14 cellular contexts compared by ENCODE assay signal in the genomic region with DNA sequence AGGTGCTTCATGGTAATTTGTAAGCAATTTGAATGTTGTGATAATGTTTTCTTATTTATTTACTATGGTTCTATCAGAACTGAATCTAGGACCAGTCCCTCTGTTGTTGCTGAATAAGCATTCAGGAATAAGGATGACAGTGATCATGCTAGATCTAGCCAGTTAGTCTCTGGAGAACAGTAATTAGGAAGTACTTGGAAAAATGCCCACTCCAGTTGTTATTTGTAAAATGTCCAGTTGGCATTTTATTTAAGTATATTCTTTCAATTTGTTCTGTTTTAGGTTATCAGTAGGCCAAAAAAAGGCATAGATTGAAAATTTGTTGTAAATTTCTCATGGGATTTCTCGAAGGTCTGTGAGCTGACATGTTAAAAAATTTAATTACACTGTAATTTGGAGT.
DNase-seq lines count a peak whose midpoint lies in the region; ATAC-seq and TF ChIP-seq lines count a peak whose summit lies in the region.
"Had no signal": no experiment of that assay in that cellular context is flagged by ENCODE, and none has a peak within 500 bp of the region (broad histone marks: within the 10 kb centered on the region; RNA-seq: fewer than 3 reads in every experiment).

No MANE protein-coding gene starts in this region.

- DNase-seq in NCI-H2171 treated with DMSO at 0.1 percent for 48 hours (lab: John Stamatoyannopoulos, UW) (peak; percentile 40), NCI-H2171 (lab: John Stamatoyannopoulos, UW) (no peak), NCI-H1105 (lab: John Stamatoyannopoulos, UW) (peak; percentile 13), NCI-H446 treated with DMSO at 0.1 percent for 48 hours (lab: John Stamatoyannopoulos, UW) (peak; percentile 94), fibroblast of gingiva (ENCODE audit: low read depth) (peak; percentile 27), left lobe of liver (ENCODE audit: low spot score) (no peak)
- DNase-seq in activated CD8-positive, alpha-beta T cell treated with anti-CD3 and anti-CD28 coated beads for 36 hours = no peak
- DNase-seq: CD8-positive, alpha-beta T cell; NCI-H187; NCI-H524 treated with DMSO at 0.1 percent for 48 hours; NK-92 treated with Interleukin-12 subunit alpha and Interleukin-12 subunit beta, amount 100 ng/mL, for 24 hours had no signal

- H3K27me3 Mint-ChIP-seq in activated CD8-positive, alpha-beta T cell treated with anti-CD3 and anti-CD28 coated beads for 36 hours = no peaks in the 10 kb centered on the region

- peaks cover 2% of the 10 kb centered on the region for H3K4me1 Mint-ChIP-seq in activated CD8-positive, alpha-beta T cell treated with anti-CD3 and anti-CD28 coated beads for 36 hours (ENCODE audit: low read depth)

- no peak for TF ChIP-seq CTCF in activated CD8-positive, alpha-beta T cell treated with anti-CD3 and anti-CD28 coated beads for 36 hours (IDR thresholded peaks at IDR 0.05)

- POLR2A ChIA-PET in activated CD8-positive, alpha-beta T cell treated with anti-CD3 and anti-CD28 coated beads for 36 hours (lab: Charles Lee) = interaction anchor here (0.6 kb wide), 1 partner anchor 21 kb away, joined by 3 read pairs; no protein-coding TSS in a partner anchor

- no peaks in the 10 kb centered on the region for H3K9me3 Mint-ChIP-seq in activated CD8-positive, alpha-beta T cell treated with anti-CD3 and anti-CD28 coated beads for 36 hours
- H3K9me3 Mint-ChIP-seq: CD8-positive, alpha-beta T cell; T-helper 2 cell treated with Interferon-gamma antibody and Interleukin-4, amounts not matched to agents 5 μg/mL and 100 μg/mL, for 36 hours had no signal

- no peak for ATAC-seq in left lobe of liver
- no peak for ATAC-seq in HG02938 (IDR thresholded peaks at IDR 0.05; ENCODE audit: unreplicated experiment)
- ATAC-seq in activated CD8-positive, alpha-beta T cell treated with anti-CD3 and anti-CD28 coated beads for 36 hours = no peak
- ATAC-seq: CD8-positive, alpha-beta T cell; Right ventricle myocardium inferior had no signal

- H3K36me3 Mint-ChIP-seq in activated CD8-positive, alpha-beta T cell treated with anti-CD3 and anti-CD28 coated beads for 36 hours (ENCODE audit: low read depth) = no peaks in the 10 kb centered on the region

- H3K27ac Mint-ChIP-seq in activated CD8-positive, alpha-beta T cell treated with anti-CD3 and anti-CD28 coated beads for 36 hours = no peak overlapping the region
- H3K27ac Mint-ChIP-seq: CD8-positive, alpha-beta T cell; T-helper 2 cell treated with Interferon-gamma antibody and Interleukin-4, amounts not matched to agents 5 μg/mL and 100 μg/mL, for 36 hours had no signal

- H3K4me3 Mint-ChIP-seq in activated CD8-positive, alpha-beta T cell treated with anti-CD3 and anti-CD28 coated beads for 36 hours = no peak overlapping the region
- H3K4me3 Mint-ChIP-seq: CD8-positive, alpha-beta T cell; T-helper 2 cell treated with Interferon-gamma antibody and Interleukin-4, amounts not matched to agents 5 μg/mL and 100 μg/mL, for 36 hours had no signal

- intact Hi-C loops in activated CD8-positive, alpha-beta T cell treated with anti-CD3 and anti-CD28 coated beads for 36 hours (cut with micrococcal nuclease) = no loop called here

- CTCF ChIA-PET in activated CD8-positive, alpha-beta T cell treated with anti-CD3 and anti-CD28 coated beads for 36 hours (lab: Charles Lee) = interaction anchor here (0.9 to 1.5 kb wide), 3 partner anchors 12 to 177 kb away, joined by 3 to 8 read pairs (median 4); partner anchors contain the start of gene CARMIL1

Comparison
In these comparisons a context has a peak if more than half of its experiments do, and no peak if none do; other contexts are left out.
1. DNase-seq: peak in NCI-H2171 treated with DMSO at 0.1 percent for 48 hours (single experiment), NCI-H1105 (single experiment), NCI-H446 treated with DMSO at 0.1 percent for 48 hours (single experiment) and fibroblast of gingiva (single experiment); none in NCI-H2171 (single experiment), left lobe of liver (single experiment) and activated CD8-positive, alpha-beta T cell treated with anti-CD3 and anti-CD28 coated beads for 36 hours (single experiment).